25 cellular contexts compared by ENCODE assay signal in genomic region chr11:106765849-106766248, GRCh38.
"Had no signal": no experiment of that assay in that cellular context is flagged by ENCODE, and none has a peak within 500 bp of the region (broad histone marks: within the 10 kb centered on the region; RNA-seq: fewer than 3 reads in every experiment).

No MANE protein-coding gene starts in this region.

- H3K9me3 Mint-ChIP-seq: activated naive CD8-positive, alpha-beta T cell treated with anti-CD3 and anti-CD28 coated beads for 36 hours; activated T-helper 17 cell treated with anti-CD3 and anti-CD28 coated beads, Interleukin-2, amount 50 U/mL, for 72 hours had no signal

- H3K27ac Mint-ChIP-seq: activated CD4-positive, alpha-beta T cell treated with anti-CD3 and anti-CD28 coated beads, Interleukin-2, amount 10 ng/mL, durations not matched to agents 24 days and 14 days; activated CD8-positive, alpha-beta T cell treated with anti-CD3 and anti-CD28 coated beads for 36 hours; activated naive CD8-positive, alpha-beta T cell treated with anti-CD3 and anti-CD28 coated beads for 36 hours; activated T-helper 17 cell treated with anti-CD3 and anti-CD28 coated beads, Interleukin-2, amount 50 U/mL, for 72 hours; natural killer cell; stimulated activated naive CD8-positive, alpha-beta T cell treated with anti-CD3 and anti-CD28 coated beads, Interleukin-15, Interleukin-2, amounts not matched to agents 100 ng/mL and 50 ng/mL, for 24 hours had no signal

- H3K4me1 ChIP-seq: gastroesophageal sphincter, heart right ventricle, right lobe of liver, suprapubic skin, transverse colon, vagina had no signal

- H3K9me3 ChIP-seq: body of pancreas, gastroesophageal sphincter, heart right ventricle, right lobe of liver, suprapubic skin, transverse colon, vagina had no signal

- H3K27ac ChIP-seq: body of pancreas, dorsolateral prefrontal cortex, gastroesophageal sphincter, heart right ventricle, right lobe of liver, suprapubic skin, transverse colon, vagina had no signal

- H3K36me3 ChIP-seq: gastroesophageal sphincter, heart right ventricle, right lobe of liver, suprapubic skin, transverse colon, vagina had no signal

- H3K4me3 ChIP-seq: body of pancreas, dorsolateral prefrontal cortex, gastroesophageal sphincter, heart right ventricle, right lobe of liver, suprapubic skin, transverse colon, vagina had no signal

- H3K4me3 Mint-ChIP-seq: activated CD4-positive, alpha-beta T cell treated with anti-CD3 and anti-CD28 coated beads, Interleukin-2, amount 10 ng/mL, durations not matched to agents 24 days and 14 days; activated CD8-positive, alpha-beta T cell treated with anti-CD3 and anti-CD28 coated beads for 36 hours; activated naive CD8-positive, alpha-beta T cell treated with anti-CD3 and anti-CD28 coated beads for 36 hours; activated T-helper 17 cell treated with anti-CD3 and anti-CD28 coated beads, Interleukin-2, amount 50 U/mL, for 72 hours; natural killer cell; stimulated activated naive CD8-positive, alpha-beta T cell treated with anti-CD3 and anti-CD28 coated beads, Interleukin-15, Interleukin-2, amounts not matched to agents 100 ng/mL and 50 ng/mL, for 24 hours had no signal

- H3K27me3 ChIP-seq: body of pancreas, dorsolateral prefrontal cortex, gastroesophageal sphincter, heart right ventricle, right lobe of liver, suprapubic skin, transverse colon, vagina had no signal

- H3K27me3 Mint-ChIP-seq: activated CD4-positive, alpha-beta T cell treated with anti-CD3 and anti-CD28 coated beads, Interleukin-2, amount 10 ng/mL, durations not matched to agents 24 days and 14 days; activated CD8-positive, alpha-beta T cell treated with anti-CD3 and anti-CD28 coated beads for 36 hours; activated naive CD8-positive, alpha-beta T cell treated with anti-CD3 and anti-CD28 coated beads for 36 hours; activated T-helper 17 cell treated with anti-CD3 and anti-CD28 coated beads, Interleukin-2, amount 50 U/mL, for 72 hours; stimulated activated naive CD8-positive, alpha-beta T cell treated with anti-CD3 and anti-CD28 coated beads, Interleukin-15, Interleukin-2, amounts not matched to agents 100 ng/mL and 50 ng/mL, for 24 hours had no signal

- H3K4me1 Mint-ChIP-seq: activated CD4-positive, alpha-beta T cell treated with anti-CD3 and anti-CD28 coated beads, Interleukin-2, amount 10 ng/mL, durations not matched to agents 24 days and 14 days; activated naive CD8-positive, alpha-beta T cell treated with anti-CD3 and anti-CD28 coated beads for 36 hours; activated T-helper 17 cell treated with anti-CD3 and anti-CD28 coated beads, Interleukin-2, amount 50 U/mL, for 72 hours; natural killer cell had no signal

- FAIRE-seq: small intestine had no signal

- DNase-seq: activated CD4-positive, alpha-beta T cell treated with anti-CD3 and anti-CD28 coated beads, Interleukin-2, amount 10 ng/mL, durations not matched to agents 24 days and 14 days; activated CD8-positive, alpha-beta T cell treated with anti-CD3 and anti-CD28 coated beads for 36 hours; activated naive CD4-positive, alpha-beta T cell; activated naive CD8-positive, alpha-beta T cell treated with anti-CD3 and anti-CD28 coated beads for 36 hours; activated T-cell treated with anti-CD3 and anti-CD28 coated beads, Interleukin-2, amount 50 U/mL, for 1 hour; amniotic stem cell; body of pancreas; dorsolateral prefrontal cortex; erythroblast; heart right ventricle; left cardiac atrium; natural killer cell; nucleus accumbens; posterior cingulate gyrus; right lobe of liver; small intestine; stimulated activated CD4-positive, alpha-beta T cell treated with anti-CD3 and anti-CD28 coated beads, Interleukin-15, amount 100 ng/mL, for 24 hours; stimulated activated CD4-positive, alpha-beta T cell treated with anti-CD3 and anti-CD28 coated beads, Interleukin-2, amount 100 ng/mL, for 48 hours; T1000; transverse colon had no signal

- ATAC-seq: activated CD8-positive, alpha-beta T cell treated with anti-CD3 and anti-CD28 coated beads for 36 hours; activated T-helper 17 cell treated with anti-CD3 and anti-CD28 coated beads, Interleukin-2, amount 50 U/mL, for 72 hours; body of pancreas; gastroesophageal sphincter; heart right ventricle; left cardiac atrium; natural killer cell; right lobe of liver had no signal

- H3K36me3 Mint-ChIP-seq: activated naive CD8-positive, alpha-beta T cell treated with anti-CD3 and anti-CD28 coated beads for 36 hours; natural killer cell had no signal
